ENCODE assay signal across 13 cellular contexts in the genomic region with DNA sequence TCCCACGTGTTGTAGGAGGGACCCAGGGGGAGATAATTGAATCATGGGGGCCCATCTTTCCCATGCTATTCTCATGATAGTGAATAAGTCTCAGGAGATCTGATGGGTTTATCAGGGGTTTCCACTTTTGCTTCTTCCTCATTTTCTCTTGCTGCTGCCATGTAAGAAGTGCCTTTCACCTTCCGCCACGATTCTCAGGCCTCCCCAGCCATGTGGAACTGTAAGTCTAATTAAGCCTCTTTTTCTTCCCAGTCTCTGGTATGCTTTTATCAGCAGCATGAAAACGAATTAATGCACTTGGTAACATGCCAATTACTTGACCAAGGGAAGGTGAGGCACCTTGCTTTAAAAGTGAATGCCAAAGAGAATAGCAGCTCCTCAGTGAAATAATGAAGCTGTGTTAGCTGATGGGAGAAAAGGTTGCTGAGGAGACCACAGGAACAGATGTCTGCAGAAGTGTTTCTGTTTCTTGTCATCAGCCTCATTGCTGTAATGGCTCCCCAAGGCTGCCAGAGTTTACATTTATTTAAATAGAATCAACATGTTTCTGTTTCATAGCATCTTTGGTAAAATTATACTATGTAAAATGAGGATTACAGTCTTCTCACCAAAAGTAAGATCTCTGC.
DNase-seq lines count a peak whose midpoint lies in the region; ATAC-seq and TF ChIP-seq lines count a peak whose summit lies in the region.
"Had no signal": no experiment of that assay in that cellular context is flagged by ENCODE, and none has a peak within 500 bp of the region (broad histone marks: within the 10 kb centered on the region; RNA-seq: fewer than 3 reads in every experiment).

No MANE protein-coding gene starts in this region.

- no peak for TF ChIP-seq CTCF in transverse colon (IDR thresholded peaks at IDR 0.05)

- H3K4me3 Mint-ChIP-seq in activated naive CD4-positive, alpha-beta T cell treated with anti-CD3 and anti-CD28 coated beads, Interleukin-2, amount 50 U/mL, for 24 hours: peak overlapping the region; percentile 78
- H3K4me3 Mint-ChIP-seq in activated naive CD8-positive, alpha-beta T cell: peak overlapping the region; percentile 74

- H3K9me3 ChIP-seq in transverse colon: no peaks in the 10 kb centered on the region
- H3K9me3 ChIP-seq: left lung, pancreas had no signal

- peaks cover 0 to 26% (median 0%) of the 10 kb centered on the region in 4 donors for H3K4me1 ChIP-seq in transverse colon

- no peak overlapping the region for H3K4me3 ChIP-seq in transverse colon
- H3K4me3 ChIP-seq: left lung, pancreas had no signal

- no peaks in the 10 kb centered on the region for H3K27me3 Mint-ChIP-seq in activated naive CD4-positive, alpha-beta T cell treated with anti-CD3 and anti-CD28 coated beads, Interleukin-2, amount 50 U/mL, for 24 hours
- no peaks in the 10 kb centered on the region for H3K27me3 Mint-ChIP-seq in activated naive CD8-positive, alpha-beta T cell

- no peaks in the 10 kb centered on the region for H3K36me3 ChIP-seq in transverse colon
- H3K36me3 ChIP-seq: left lung, pancreas had no signal

- intact Hi-C loops in transverse colon (cut with DNase I; ENCODE audit: low total_unique reads): no loop called here

- 65 to 75% methylated on average over 4 of the region's 4 CpGs for WGBS in transverse colon (ENCODE audit: low coverage in 1 of 2), 2 donors

- no peak for DNase-seq in activated naive CD4-positive, alpha-beta T cell (lab: John Stamatoyannopoulos, UW)
- DNase-seq in transverse colon (no peak), NCI-H2081 (lab: John Stamatoyannopoulos, UW) (no peak), NCI-H2029 treated with DMSO at 0.1 percent for 48 hours (lab: John Stamatoyannopoulos, UW) (no peak)
- DNase-seq in stimulated activated CD4-positive, alpha-beta T cell treated with anti-CD3 and anti-CD28 coated beads, Interleukin-15, amount 100 ng/mL, for 24 hours: no peak
- DNase-seq: activated gamma-delta T cell treated with Interleukin-2 at 50 U/mL for 16 hours; left lung; NCI-H1417 treated with DMSO at 0.1 percent for 48 hours; pancreas; stimulated activated CD4-positive, alpha-beta T cell treated with anti-CD3 and anti-CD28 coated beads, Interleukin-2, amount 100 ng/mL, for 24 hours had no signal

- in situ Hi-C loops in transverse colon (cut with MboI; ENCODE audit: low pct_ligation_motif_present in 1 of 4, low pct_unique_long_range_greater_than_20kb in 1 of 4, low sequenced_read_pairs in 3 of 4): no loop called here

- no peaks in the 10 kb centered on the region for H3K27me3 ChIP-seq in transverse colon
- H3K27me3 ChIP-seq: left lung, pancreas had no signal

- H3K4me1 Mint-ChIP-seq in activated naive CD4-positive, alpha-beta T cell treated with anti-CD3 and anti-CD28 coated beads, Interleukin-2, amount 50 U/mL, for 24 hours: peaks cover 82% of the 10 kb centered on the region
- H3K4me1 Mint-ChIP-seq in activated naive CD8-positive, alpha-beta T cell (ENCODE audit: low read depth): peaks cover 79% of the 10 kb centered on the region

- H3K9me3 Mint-ChIP-seq in activated naive CD4-positive, alpha-beta T cell treated with anti-CD3 and anti-CD28 coated beads, Interleukin-2, amount 50 U/mL, for 24 hours: peaks cover 12% of the 10 kb centered on the region
- H3K9me3 Mint-ChIP-seq in activated naive CD8-positive, alpha-beta T cell (ENCODE audit: low read depth): no peaks in the 10 kb centered on the region

- ATAC-seq in HG03095 (IDR thresholded peaks at IDR 0.05; ENCODE audit: unreplicated experiment): peak; percentile 67
- ATAC-seq: left lung, pancreas had no signal

- peaks cover 12% of the 10 kb centered on the region for H3K36me3 Mint-ChIP-seq in activated naive CD4-positive, alpha-beta T cell treated with anti-CD3 and anti-CD28 coated beads, Interleukin-2, amount 50 U/mL, for 24 hours
- peaks cover 16% of the 10 kb centered on the region for H3K36me3 Mint-ChIP-seq in activated naive CD8-positive, alpha-beta T cell

- H3K27ac Mint-ChIP-seq in activated naive CD4-positive, alpha-beta T cell treated with anti-CD3 and anti-CD28 coated beads, Interleukin-2, amount 50 U/mL, for 24 hours: peak overlapping the region; percentile 67
- H3K27ac Mint-ChIP-seq in activated naive CD8-positive, alpha-beta T cell: peak overlapping the region; percentile 84

- no peak for TF ChIP-seq EP300 in transverse colon (IDR thresholded peaks at IDR 0.05; ENCODE audit: low read depth)

- TF ChIP-seq POLR2A in transverse colon (IDR thresholded peaks at IDR 0.05): no peak

- H3K27ac ChIP-seq in transverse colon: peak overlapping the region in 3 of 4 donors; percentile 21 to 33 (median 28)
- H3K27ac ChIP-seq: pancreas had no signal
